In genomic region chr5:178426326-178427130, GRCh38 we compare ENCODE assay signal across 23 cellular contexts.
DNase-seq lines count a peak whose midpoint lies in the region; ATAC-seq, FAIRE-seq and TF ChIP-seq lines count a peak whose summit lies in the region.
"Had no signal": no experiment of that assay in that cellular context is flagged by ENCODE, and none has a peak within 500 bp of the region (broad histone marks: within the 10 kb centered on the region; RNA-seq: fewer than 3 reads in every experiment).

No MANE protein-coding gene starts in this region.

- H3K27me3 Mint-ChIP-seq in osteocyte (ENCODE audit: unreplicated experiment) (no peaks in the 10 kb centered on the region), progenitor cell of endocrine pancreas (peaks cover 37% of the 10 kb centered on the region)

- WGBS in aorta, 2 donors = 92 to 94% methylated on average over 26 of the region's 26 CpGs

- no peak overlapping the region for H3K9ac ChIP-seq in kidney (ENCODE audit: low read length in 2 of 2)
- H3K9ac ChIP-seq: KMS-11 had no signal

- H3K9me3 Mint-ChIP-seq in osteocyte (ENCODE audit: unreplicated experiment) (peaks cover 3% of the 10 kb centered on the region), progenitor cell of endocrine pancreas (ENCODE audit: low read depth) (peaks cover 4% of the 10 kb centered on the region)

- no peak overlapping the region for H3K4me3 Mint-ChIP-seq in osteocyte (ENCODE audit: unreplicated experiment)
- H3K4me3 Mint-ChIP-seq in progenitor cell of endocrine pancreas (ENCODE audit: low read depth) = no peak overlapping the region
- H3K4me3 Mint-ChIP-seq: CD14-positive monocyte, GM23338, HFFc6 had no signal

- no peaks in the 10 kb centered on the region for H3K27me3 ChIP-seq in aorta (ENCODE audit: control insufficient read depth in 1 of 2, insufficient read depth in 2 of 2, low read length in 1 of 2)

- intact Hi-C loops in kidney (cut with DNase I) (no loop called here), aorta (cut with DNase I) (no loop called here)

- H3K36me3 ChIP-seq in kidney (ENCODE audit: control insufficient read depth in 1 of 2, insufficient read depth in 2 of 2, low read length in 2 of 2) = no peaks in the 10 kb centered on the region
- H3K36me3 ChIP-seq in aorta (ENCODE audit: control insufficient read depth in 1 of 2, insufficient read depth in 2 of 2, low read length in 1 of 2) = no peaks in the 10 kb centered on the region

- H3K9me3 ChIP-seq in kidney (ENCODE audit: control insufficient read depth in 1 of 2, low read length in 2 of 2) (no peaks in the 10 kb centered on the region), aorta (ENCODE audit: control insufficient read depth, low read length) (no peaks in the 10 kb centered on the region)
- H3K9me3 ChIP-seq: Caco-2 had no signal

- no peak for ATAC-seq in aorta (ENCODE audit: low FRiP score)
- ATAC-seq: GM12878, GM23338, HepG2 had no signal

- H3K4me1 Mint-ChIP-seq in osteocyte (ENCODE audit: unreplicated experiment) (no peaks in the 10 kb centered on the region), progenitor cell of endocrine pancreas (ENCODE audit: low read depth) (peaks cover 7% of the 10 kb centered on the region)
- H3K4me1 Mint-ChIP-seq: CD14-positive monocyte had no signal

- H3K36me3 Mint-ChIP-seq in osteocyte (ENCODE audit: unreplicated experiment) (no peaks in the 10 kb centered on the region), progenitor cell of endocrine pancreas (ENCODE audit: insufficient read depth) (no peaks in the 10 kb centered on the region)
- H3K36me3 Mint-ChIP-seq: CD14-positive monocyte had no signal

- TF ChIP-seq CTCF in kidney (IDR thresholded peaks at IDR 0.05; ENCODE audit: borderline replicate concordance, extremely low read depth, insufficient read depth) (no peak), osteocyte (IDR thresholded peaks at IDR 0.05) (no peak), progenitor cell of endocrine pancreas (IDR thresholded peaks at IDR 0.05; ENCODE audit: unreplicated experiment) (no peak)

- no peak for FAIRE-seq in kidney (lab: Jason Lieb, UNC)
- FAIRE-seq: GM12878, GM18507, HepG2, RCC 7860 had no signal

- DNase-seq in activated CD4-positive, CD25-positive, alpha-beta regulatory T cell treated with anti-CD3 and anti-CD28 coated beads, Interleukin-2, amount 50 U/mL, for 72 hours = peak; percentile 9
- DNase-seq in activated CD4-positive, CD25-positive, alpha-beta regulatory T cell (lab: John Stamatoyannopoulos, UW) = no peak
- DNase-seq in kidney = peak; percentile 49
- peak; percentile 78 for DNase-seq in osteocyte (ENCODE audit: extremely low spot score, unreplicated experiment)
- peak; percentile 22 to 51 for DNase-seq in aorta
- DNase-seq in NCI-H2227 (lab: John Stamatoyannopoulos, UW; ENCODE audit: unreplicated experiment) = no peak
- DNase-seq in ecto neural progenitor cell (ENCODE audit: low spot score) = no peak
- no peak for DNase-seq in progenitor cell of endocrine pancreas (ENCODE audit: low spot score, unreplicated experiment)
- DNase-seq: Caco-2, DMS53, HFFc6, MM.1S, NCI-H1105 treated with DMSO at 0.1 percent for 48 hours, NCI-H2029, NCI-H510A treated with DMSO at 0.1 percent for 48 hours, SHP77 had no signal

- H3K4me3 ChIP-seq in kidney (ENCODE audit: low read length in 2 of 2) = no peak overlapping the region
- H3K4me3 ChIP-seq in aorta (ENCODE audit: low read length in 2 of 2) = no peak overlapping the region
- H3K4me3 ChIP-seq: GM12878, GM23338 had no signal

- H3K27ac ChIP-seq in kidney (ENCODE audit: low read depth in 2 of 2, low read length in 2 of 2) (no peak overlapping the region), aorta (ENCODE audit: low read depth in 1 of 2, low read length in 2 of 2) (no peak overlapping the region)
- H3K27ac ChIP-seq: KMS-11 had no signal

- H3K4me1 ChIP-seq in kidney (ENCODE audit: control insufficient read depth in 1 of 2, insufficient read depth in 1 of 2, low read depth in 1 of 2, low read length in 2 of 2) = peaks cover 8 to 29% of the 10 kb centered on the region in 2 donors
- H3K4me1 ChIP-seq in aorta (ENCODE audit: control insufficient read depth in 1 of 2, insufficient read depth in 2 of 2, low read length in 2 of 2) = no peaks in the 10 kb centered on the region
- H3K4me1 ChIP-seq: Caco-2 had no signal

- H3K27ac Mint-ChIP-seq in osteocyte (ENCODE audit: unreplicated experiment) = no peak overlapping the region
- no peak overlapping the region for H3K27ac Mint-ChIP-seq in progenitor cell of endocrine pancreas
- H3K27ac Mint-ChIP-seq: GM23338, HFFc6 had no signal

Comparison
In these comparisons a context has a peak if more than half of its experiments do, and no peak if none do; other contexts are left out.
1. DNase-seq: peak in activated CD4-positive, CD25-positive, alpha-beta regulatory T cell treated with anti-CD3 and anti-CD28 coated beads, Interleukin-2, amount 50 U/mL, for 72 hours (single experiment), kidney (single experiment), osteocyte (single experiment) and aorta (2 of 2); none in activated CD4-positive, CD25-positive, alpha-beta regulatory T cell (0 of 4), NCI-H2227 (single experiment), ecto neural progenitor cell (single experiment) and progenitor cell of endocrine pancreas (single experiment).